In genomic region chr13:22032905-22033304, GRCh38 we compare ENCODE assay signal across 22 cellular contexts.
DNase-seq lines count a peak whose midpoint lies in the region; ATAC-seq and TF ChIP-seq lines count a peak whose summit lies in the region.
"Had no signal": no experiment of that assay in that cellular context is flagged by ENCODE, and none has a peak within 500 bp of the region (broad histone marks: within the 10 kb centered on the region; RNA-seq: fewer than 3 reads in every experiment).

No MANE protein-coding gene starts in this region.

- H3K36me3 ChIP-seq in body of pancreas (replicated peaks in 1 of 2; ENCODE audit: insufficient read depth in 1 of 2, low read depth in 2 of 2) (no peaks in the 10 kb centered on the region), hepatocyte (replicated peaks; ENCODE audit: insufficient read depth, low read depth) (no peaks in the 10 kb centered on the region)
- H3K36me3 ChIP-seq: BE2C, BLaER1 had no signal

- H3K4me3 ChIP-seq in body of pancreas, result no peak overlapping the region
- H3K4me3 ChIP-seq in hepatocyte, result no peak overlapping the region
- H3K4me3 ChIP-seq: BLaER1, GM12878 had no signal

- 47 to 59% methylated on average over 6 of the region's 6 CpGs for WGBS in body of pancreas, 2 donors
- WGBS in hepatocyte (ENCODE audit: low lambda C conversion rate, missing lambda C conversion rate), result 94% methylated on average over 6 of the region's 6 CpGs

- peaks cover 19% of the 10 kb centered on the region for H3K4me1 ChIP-seq in body of pancreas
- H3K4me1 ChIP-seq in hepatocyte (ENCODE audit: insufficient read depth), result peaks cover 5% of the 10 kb centered on the region
- H3K4me1 ChIP-seq: BE2C, BLaER1 had no signal

- no peaks in the 10 kb centered on the region for H3K9me2 ChIP-seq in hepatocyte (replicated peaks; ENCODE audit: insufficient read depth)

- TF ChIP-seq CTCF in body of pancreas (IDR thresholded peaks at IDR 0.05) (no peak), hepatocyte (IDR thresholded peaks at IDR 0.05; ENCODE audit: poor library complexity) (no peak), GM20000 (IDR thresholded peaks at IDR 0.05; ENCODE audit: extremely low read depth, missing control alignments) (no peak)

- no peak overlapping the region for H3K4me2 ChIP-seq in hepatocyte
- H3K4me2 ChIP-seq: BLaER1 had no signal

- H3K9me3 ChIP-seq in body of pancreas (no peaks in the 10 kb centered on the region), hepatocyte (ENCODE audit: low read depth) (no peaks in the 10 kb centered on the region)
- H3K9me3 ChIP-seq: BE2C, BLaER1 had no signal

- H3K27me3 ChIP-seq in body of pancreas, result no peaks in the 10 kb centered on the region
- no peaks in the 10 kb centered on the region for H3K27me3 ChIP-seq in hepatocyte
- H3K27me3 ChIP-seq: BE2C, BLaER1 had no signal

- peak in 1 of 4 donors; percentile 30 for DNase-seq in body of pancreas
- DNase-seq in hepatocyte (ENCODE audit: low spot score), result no peak
- DNase-seq in GM20000 (ENCODE audit: low spot score), result no peak
- DNase-seq in ecto neural progenitor cell (ENCODE audit: low spot score), result no peak
- DNase-seq: 8988T; ACHN; BE2C; C1 segment of cervical spinal cord; CD4-positive, alpha-beta memory T cell; CD4-positive, CD25-positive, alpha-beta regulatory T cell; CD8-positive, alpha-beta memory T cell; COR-L47; DMS 273 treated with DMSO at 0.1 percent for 48 hours; DMS153; DMS53; DMS79; DND-41; EL; GDM1 had no signal

- no peaks in the 10 kb centered on the region for H4K20me1 ChIP-seq in hepatocyte (ENCODE audit: insufficient read depth, poor library complexity, severe bottlenecking)
- H4K20me1 ChIP-seq: BLaER1 had no signal

- intact Hi-C loops in body of pancreas (cut with DNase I), result no loop called here

- no peak for TF ChIP-seq POLR2A in body of pancreas (IDR thresholded peaks at IDR 0.05)

- H3K79me2 ChIP-seq in hepatocyte, result no peaks in the 10 kb centered on the region

- H2AFZ ChIP-seq in hepatocyte, result no peak overlapping the region

- H3K27ac ChIP-seq in body of pancreas (no peak overlapping the region), hepatocyte (peak overlapping the region; percentile 42)
- H3K27ac ChIP-seq: BLaER1 had no signal

- ATAC-seq in body of pancreas (peak; percentile 40), GM19395 (IDR thresholded peaks at IDR 0.05; ENCODE audit: unreplicated experiment) (no peak)
- ATAC-seq: GM12878 had no signal
